17 cellular contexts compared by ENCODE assay signal in genomic region chr2:71637168-71637567, GRCh38.
"Had no signal": no experiment of that assay in that cellular context is flagged by ENCODE, and none has a peak within 500 bp of the region (broad histone marks: within the 10 kb centered on the region; RNA-seq: fewer than 3 reads in every experiment).

No MANE protein-coding gene starts in this region.

- H3K36me3 ChIP-seq: transverse colon, vagina had no signal

- H3K4me1 Mint-ChIP-seq: activated naive CD4-positive, alpha-beta T cell treated with anti-CD3 and anti-CD28 coated beads, Interleukin-2, amount 50 U/mL, for 24 hours; memory B cell had no signal

- H3K4me3 ChIP-seq: body of pancreas, transverse colon, vagina had no signal

- H3K9me3 Mint-ChIP-seq: activated naive CD4-positive, alpha-beta T cell treated with anti-CD3 and anti-CD28 coated beads, Interleukin-2, amount 50 U/mL, for 24 hours; activated T-helper 1 cell treated with anti-CD3 and anti-CD28 coated beads, Interleukin-12 subunit alpha, Interleukin-12 subunit beta, Interleukin-2, Interleukin-4 antibody, amounts not matched to agents 30 ng/mL and 10 ng/mL and 1 ng/mL, durations not matched to agents 14 hours and 24 hours and 36 hours; dendritic cell treated with granulocyte-macrophage colony-stimulating factor and Interleukin-4, amounts not matched to agents 40 ng/mL and 50 ng/mL, for 4 days; memory B cell; nephron progenitor cell; T-helper 2 cell treated with Interferon-gamma antibody and Interleukin-4, amounts not matched to agents 5 μg/mL and 100 μg/mL, for 36 hours had no signal

- H3K4me1 ChIP-seq: body of pancreas, transverse colon, vagina had no signal

- H3K27ac ChIP-seq: body of pancreas, transverse colon, vagina had no signal

- DNase-seq: activated CD4-positive, alpha-beta T cell treated with anti-CD3 and anti-CD28 coated beads for 1 hour; activated CD4-positive, alpha-beta T cell treated with anti-CD3 and anti-CD28 coated beads, Interleukin-2, amount 50 U/mL, for 1 hour; activated CD8-positive, alpha-beta T cell treated with anti-CD3 and anti-CD28 coated beads, Interleukin-2, amount 10 ng/mL, durations not matched to agents 7 days and 5 days; activated gamma-delta T cell; body of pancreas; effector CD4-positive, alpha-beta T cell; kidney; nephron progenitor cell; occipital lobe; stimulated activated CD4-positive, alpha-beta T cell treated with anti-CD3 and anti-CD28 coated beads, Interleukin-4, amount 100 ng/mL, for 24 hours; transverse colon had no signal

- H3K9me3 ChIP-seq: body of pancreas, transverse colon, vagina had no signal

- ATAC-seq: activated CD8-positive, alpha-beta T cell treated with anti-CD3 and anti-CD28 coated beads, Interleukin-2, amount 10 ng/mL, durations not matched to agents 7 days and 5 days; body of pancreas had no signal

- H3K27ac Mint-ChIP-seq: activated CD8-positive, alpha-beta T cell treated with anti-CD3 and anti-CD28 coated beads, Interleukin-2, amount 10 ng/mL, durations not matched to agents 7 days and 5 days; activated naive CD4-positive, alpha-beta T cell treated with anti-CD3 and anti-CD28 coated beads, Interleukin-2, amount 50 U/mL, for 24 hours; activated T-helper 1 cell treated with anti-CD3 and anti-CD28 coated beads, Interleukin-12 subunit alpha, Interleukin-12 subunit beta, Interleukin-2, Interleukin-4 antibody, amounts not matched to agents 30 ng/mL and 10 ng/mL and 1 ng/mL, durations not matched to agents 14 hours and 24 hours and 36 hours; dendritic cell treated with granulocyte-macrophage colony-stimulating factor and Interleukin-4, amounts not matched to agents 40 ng/mL and 50 ng/mL, for 4 days; memory B cell; nephron progenitor cell; T-helper 2 cell treated with Interferon-gamma antibody and Interleukin-4, amounts not matched to agents 5 μg/mL and 100 μg/mL, for 36 hours had no signal

- H3K27me3 ChIP-seq: body of pancreas, transverse colon, vagina had no signal

- H3K36me3 Mint-ChIP-seq: activated naive CD4-positive, alpha-beta T cell treated with anti-CD3 and anti-CD28 coated beads, Interleukin-2, amount 50 U/mL, for 24 hours; memory B cell had no signal

- H3K4me3 Mint-ChIP-seq: activated CD8-positive, alpha-beta T cell treated with anti-CD3 and anti-CD28 coated beads, Interleukin-2, amount 10 ng/mL, durations not matched to agents 7 days and 5 days; activated naive CD4-positive, alpha-beta T cell treated with anti-CD3 and anti-CD28 coated beads, Interleukin-2, amount 50 U/mL, for 24 hours; activated T-helper 1 cell treated with anti-CD3 and anti-CD28 coated beads, Interleukin-12 subunit alpha, Interleukin-12 subunit beta, Interleukin-2, Interleukin-4 antibody, amounts not matched to agents 30 ng/mL and 10 ng/mL and 1 ng/mL, durations not matched to agents 14 hours and 24 hours and 36 hours; dendritic cell treated with granulocyte-macrophage colony-stimulating factor and Interleukin-4, amounts not matched to agents 40 ng/mL and 50 ng/mL, for 4 days; memory B cell; nephron progenitor cell; T-helper 2 cell treated with Interferon-gamma antibody and Interleukin-4, amounts not matched to agents 5 μg/mL and 100 μg/mL, for 36 hours had no signal
